1 cellular context compared by ENCODE assay signal in genomic region chr6:153965996-153966395, GRCh38.
TF ChIP-seq lines count a peak whose summit lies in the region.

No MANE protein-coding gene starts in this region.

TF ChIP-seq in HepG2, 621 proteins besides CTCF, POLR2A, EP300 and RAD21 (continued from another document):
- TF ChIP-seq, protein P1, sequence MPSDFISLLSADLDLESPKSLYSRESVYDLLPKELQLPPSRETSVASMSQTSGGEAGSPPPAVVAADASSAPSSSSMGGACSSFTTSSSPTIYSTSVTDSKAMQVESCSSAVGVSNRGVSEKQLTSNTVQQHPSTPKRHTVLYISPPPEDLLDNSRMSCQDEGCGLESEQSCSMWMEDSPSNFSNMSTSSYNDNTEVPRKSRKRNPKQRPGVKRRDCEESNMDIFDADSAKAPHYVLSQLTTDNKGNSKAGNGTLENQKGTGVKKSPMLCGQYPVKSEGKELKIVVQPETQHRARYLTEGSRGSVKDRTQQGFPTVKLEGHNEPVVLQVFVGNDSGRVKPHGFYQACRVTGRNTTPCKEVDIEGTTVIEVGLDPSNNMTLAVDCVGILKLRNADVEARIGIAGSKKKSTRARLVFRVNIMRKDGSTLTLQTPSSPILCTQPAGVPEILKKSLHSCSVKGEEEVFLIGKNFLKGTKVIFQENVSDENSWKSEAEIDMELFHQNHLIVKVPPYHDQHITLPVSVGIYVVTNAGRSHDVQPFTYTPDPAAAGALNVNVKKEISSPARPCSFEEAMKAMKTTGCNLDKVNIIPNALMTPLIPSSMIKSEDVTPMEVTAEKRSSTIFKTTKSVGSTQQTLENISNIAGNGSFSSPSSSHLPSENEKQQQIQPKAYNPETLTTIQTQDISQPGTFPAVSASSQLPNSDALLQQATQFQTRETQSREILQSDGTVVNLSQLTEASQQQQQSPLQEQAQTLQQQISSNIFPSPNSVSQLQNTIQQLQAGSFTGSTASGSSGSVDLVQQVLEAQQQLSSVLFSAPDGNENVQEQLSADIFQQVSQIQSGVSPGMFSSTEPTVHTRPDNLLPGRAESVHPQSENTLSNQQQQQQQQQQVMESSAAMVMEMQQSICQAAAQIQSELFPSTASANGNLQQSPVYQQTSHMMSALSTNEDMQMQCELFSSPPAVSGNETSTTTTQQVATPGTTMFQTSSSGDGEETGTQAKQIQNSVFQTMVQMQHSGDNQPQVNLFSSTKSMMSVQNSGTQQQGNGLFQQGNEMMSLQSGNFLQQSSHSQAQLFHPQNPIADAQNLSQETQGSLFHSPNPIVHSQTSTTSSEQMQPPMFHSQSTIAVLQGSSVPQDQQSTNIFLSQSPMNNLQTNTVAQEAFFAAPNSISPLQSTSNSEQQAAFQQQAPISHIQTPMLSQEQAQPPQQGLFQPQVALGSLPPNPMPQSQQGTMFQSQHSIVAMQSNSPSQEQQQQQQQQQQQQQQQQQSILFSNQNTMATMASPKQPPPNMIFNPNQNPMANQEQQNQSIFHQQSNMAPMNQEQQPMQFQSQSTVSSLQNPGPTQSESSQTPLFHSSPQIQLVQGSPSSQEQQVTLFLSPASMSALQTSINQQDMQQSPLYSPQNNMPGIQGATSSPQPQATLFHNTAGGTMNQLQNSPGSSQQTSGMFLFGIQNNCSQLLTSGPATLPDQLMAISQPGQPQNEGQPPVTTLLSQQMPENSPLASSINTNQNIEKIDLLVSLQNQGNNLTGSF (CRISPR knock-in tag; IDR thresholded peaks at IDR 0.05) = no peak
- TF ChIP-seq ZSCAN12 (CRISPR knock-in tag; IDR thresholded peaks at IDR 0.05) (no peak), HNF4A (CRISPR knock-in tag; IDR thresholded peaks at IDR 0.05) (no peak), ZNF552 (CRISPR knock-in tag; IDR thresholded peaks at IDR 0.05; ENCODE audit: borderline replicate concordance) (no peak), GPN1 (CRISPR knock-in tag; IDR thresholded peaks at IDR 0.05; ENCODE audit: borderline replicate concordance) (no peak), CREM (IDR thresholded peaks at IDR 0.05) (no peak), CREM (CRISPR knock-in tag; IDR thresholded peaks at IDR 0.05) (no peak)
